In the genomic region with DNA sequence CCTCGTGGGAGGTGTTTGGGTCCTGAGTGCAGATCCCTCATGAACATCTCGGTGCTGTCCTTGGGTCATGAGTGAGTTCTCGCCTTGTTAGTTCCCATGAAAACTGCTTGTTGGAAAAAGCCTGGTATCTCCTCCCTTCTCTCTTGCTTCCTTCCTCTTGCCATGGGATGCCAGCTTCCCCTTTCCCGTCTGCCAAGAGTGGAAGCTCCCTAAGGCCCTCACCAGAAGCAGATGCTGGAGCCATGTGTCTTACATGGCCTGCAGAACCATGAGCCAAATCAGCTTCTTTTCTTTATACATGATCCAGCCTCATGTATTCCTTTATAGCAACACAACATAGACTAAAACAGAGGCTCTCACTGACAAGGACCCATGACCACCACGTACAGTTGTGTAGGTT, we compare ENCODE assay signal across 26 cellular contexts. TPM values are rescaled to one million over a fixed set of nuclear protein-coding genes. Genes with fewer than 3 reads are reported as not detected.
"Had no signal": no experiment of that assay in that cellular context is flagged by ENCODE, and none has a peak within 500 bp of the region (broad histone marks: within the 10 kb centered on the region; RNA-seq: fewer than 3 reads in every experiment).

No MANE protein-coding gene starts in this region.

- ATAC-seq: effector memory CD8-positive, alpha-beta T cell; left lobe of liver; naive thymus-derived CD4-positive, alpha-beta T cell; psoas muscle; right cardiac atrium; stimulated activated memory B cell treated with anti-CD40 and anti-IgM and Interleukin-4, amounts not matched to agents 10 μg/mL and 1 μg/mL and 100 μg/mL, for 72 hours; stimulated activated naive CD8-positive, alpha-beta T cell treated with anti-CD3 and anti-CD28 coated beads, Interleukin-15, Interleukin-2, amounts not matched to agents 100 U/mL and 50 U/mL, for 24 hours had no signal

- DNase-seq: cortex of kidney; effector memory CD8-positive, alpha-beta T cell; erythroblast; esophagus squamous epithelium; hypothalamus; immature natural killer cell; naive thymus-derived CD4-positive, alpha-beta T cell; ovary; posterior cingulate gyrus; psoas muscle; right cardiac atrium; stimulated activated CD4-positive, alpha-beta T cell treated with anti-CD3 and anti-CD28 coated beads, Interleukin-2, amount 100 ng/mL, for 24 hours; stimulated activated CD4-positive, alpha-beta T cell treated with anti-CD3 and anti-CD28 coated beads, Interleukin-4, amount 100 ng/mL, for 24 hours; stimulated activated naive CD8-positive, alpha-beta T cell treated with anti-CD3 and anti-CD28 coated beads, Interleukin-15, Interleukin-2, amounts not matched to agents 100 U/mL and 50 U/mL, for 24 hours; substantia nigra; testis; tibial artery; upper lobe of left lung had no signal

- H3K27me3 ChIP-seq: ovary, testis, upper lobe of left lung had no signal

- H3K9me3 Mint-ChIP-seq: effector memory CD8-positive, alpha-beta T cell; immature natural killer cell; memory B cell; nephron; neural progenitor cell; stimulated activated memory B cell treated with anti-CD40 and anti-IgM and Interleukin-4, amounts not matched to agents 10 μg/mL and 1 μg/mL and 100 μg/mL, for 72 hours had no signal

- H3K27ac Mint-ChIP-seq: immature natural killer cell; memory B cell; mesothelial cell of epicardium; naive thymus-derived CD4-positive, alpha-beta T cell; nephron; neural progenitor cell; stimulated activated memory B cell treated with anti-CD40 and anti-IgM and Interleukin-4, amounts not matched to agents 10 μg/mL and 1 μg/mL and 100 μg/mL, for 72 hours had no signal

- H3K9ac ChIP-seq: neural progenitor cell had no signal

- H3K4me1 ChIP-seq: esophagus squamous epithelium, neural progenitor cell, psoas muscle, sigmoid colon, testis, tibial artery, upper lobe of left lung had no signal

- H2AFZ ChIP-seq: neural progenitor cell had no signal

- H3K27ac ChIP-seq: esophagus squamous epithelium, neural progenitor cell, ovary, psoas muscle, sigmoid colon, testis, tibial artery, upper lobe of left lung had no signal

- H3K36me3 Mint-ChIP-seq: immature natural killer cell, mesothelial cell of epicardium, neural progenitor cell had no signal

- H3K4me3 Mint-ChIP-seq: effector memory CD8-positive, alpha-beta T cell; immature natural killer cell; memory B cell; mesothelial cell of epicardium; naive thymus-derived CD4-positive, alpha-beta T cell; nephron; neural progenitor cell; stimulated activated memory B cell treated with anti-CD40 and anti-IgM and Interleukin-4, amounts not matched to agents 10 μg/mL and 1 μg/mL and 100 μg/mL, for 72 hours had no signal

- H3K4me3 ChIP-seq: esophagus squamous epithelium, lung, neural progenitor cell, ovary, psoas muscle, sigmoid colon, testis, tibial artery, upper lobe of left lung had no signal

- H3K36me3 ChIP-seq: esophagus squamous epithelium, neural progenitor cell, ovary, sigmoid colon had no signal

- H3K9me3 ChIP-seq: esophagus squamous epithelium, ovary, psoas muscle, sigmoid colon, testis, tibial artery, upper lobe of left lung had no signal

- H3K4me2 ChIP-seq: neural progenitor cell had no signal

- H3K4me1 Mint-ChIP-seq: immature natural killer cell, mesothelial cell of epicardium, nephron had no signal

RNA-seq across cellular contexts. Expression of a gene that starts 8.2 kb away (rescaled TPM):
- total RNA-seq: mesothelial cell of epicardium had no signal
